In genomic region chr20:18719426-18719825, GRCh38 we compare ENCODE assay signal across 23 cellular contexts.
DNase-seq lines count a peak whose midpoint lies in the region; ATAC-seq and TF ChIP-seq lines count a peak whose summit lies in the region.
"Had no signal": no experiment of that assay in that cellular context is flagged by ENCODE, and none has a peak within 500 bp of the region (broad histone marks: within the 10 kb centered on the region; RNA-seq: fewer than 3 reads in every experiment).

No MANE protein-coding gene starts in this region.

- H3K4me1 ChIP-seq in SK-N-SH (ENCODE audit: control insufficient read depth in 1 of 2, insufficient read depth in 2 of 2, low read depth in 1 of 2, low read length in 1 of 2) (peaks cover 0 to 6% of the 10 kb centered on the region in 2 experiments; a peak in 1 of 4 replicates), smooth muscle cell (ENCODE audit: low read depth) (no peaks in the 10 kb centered on the region)

- H3K4me3 ChIP-seq in SK-N-SH (ENCODE audit: low read depth in 2 of 2, low read length in 1 of 2) (no peak overlapping the region), fibroblast of villous mesenchyme (ENCODE audit: low read depth, low read length) (no peak overlapping the region), smooth muscle cell (no peak overlapping the region)
- H3K4me3 ChIP-seq: body of pancreas, left ventricle myocardium inferior had no signal

- H4K20me1 ChIP-seq in SK-N-SH (ENCODE audit: insufficient read depth) (no peaks in the 10 kb centered on the region), smooth muscle cell (ENCODE audit: low read depth) (no peaks in the 10 kb centered on the region)

- H3K27ac ChIP-seq in SK-N-SH (ENCODE audit: low read depth in 2 of 2, low read length in 1 of 2): no peak overlapping the region
- H3K27ac ChIP-seq in smooth muscle cell (ENCODE audit: low read depth): no peak overlapping the region
- H3K27ac ChIP-seq: body of pancreas, C4-2B, left ventricle myocardium inferior had no signal

- no peaks in the 10 kb centered on the region for H3K9me2 ChIP-seq in SK-N-SH

- CTCF ChIA-PET in SK-N-SH (lab: Yijun Ruan, JAX): no interaction called here

- DNase-seq in SK-N-SH (no peak), amniotic epithelial cell (ENCODE audit: low read depth) (peak; percentile 75), fibroblast of villous mesenchyme (ENCODE audit: low read depth) (peak; percentile 48), smooth muscle cell (lab: John Stamatoyannopoulos, UW; ENCODE audit: unreplicated experiment) (no peak), RKO (ENCODE audit: low spot score) (no peak)
- DNase-seq: 8988T; activated CD8-positive, alpha-beta T cell treated with anti-CD3 and anti-CD28 coated beads for 36 hours; activated naive CD4-positive, alpha-beta T cell treated with anti-CD3 and anti-CD28 coated beads, Interleukin-2, amount 10 ng/mL, durations not matched to agents 7 days and 5 days; activated T-cell treated with anti-CD3 and anti-CD28 coated beads, Interleukin-2, amount 50 U/mL, for 1 hour; body of pancreas; left ventricle myocardium inferior; NCI-H1417 treated with DMSO at 0.1 percent for 48 hours; NCI-H2171; NCI-H69; nucleus accumbens; SHP77; stimulated activated CD4-positive, alpha-beta T cell treated with anti-CD3 and anti-CD28 coated beads, Interleukin-12 subunit alpha, Interleukin-12 subunit beta, amount 100 ng/mL, for 4 hours; substantia nigra; T-helper 17 cell had no signal

- POLR2A ChIA-PET in SK-N-SH (lab: Yijun Ruan, JAX): no interaction called here

- H3K4me2 ChIP-seq in SK-N-SH: no peak overlapping the region
- peak overlapping the region; percentile 6 for H3K4me2 ChIP-seq in smooth muscle cell

- H3K79me2 ChIP-seq in SK-N-SH (ENCODE audit: insufficient read depth) (no peaks in the 10 kb centered on the region), smooth muscle cell (ENCODE audit: low read depth) (no peaks in the 10 kb centered on the region)

- TF ChIP-seq EP300 in SK-N-SH (IDR thresholded peaks at IDR 0.05; ENCODE audit: borderline replicate concordance in 1 of 2, low read depth in 1 of 2, low read length in 1 of 2): no peak

- no peak for TF ChIP-seq RAD21 in SK-N-SH (IDR thresholded peaks at IDR 0.05; ENCODE audit: low read length)

- H3F3A ChIP-seq in SK-N-SH (replicated peaks; ENCODE audit: insufficient read depth): peaks cover 3% of the 10 kb centered on the region
- H3F3A ChIP-seq in smooth muscle cell (ENCODE audit: low read depth): no peaks in the 10 kb centered on the region

- TF ChIP-seq CTCF in SK-N-SH (IDR thresholded peaks at IDR 0.05) (no peak), fibroblast of villous mesenchyme (IDR thresholded peaks at IDR 0.05; ENCODE audit: insufficient read depth, low read depth, low read length) (no peak), smooth muscle cell (IDR thresholded peaks at IDR 0.05; ENCODE audit: borderline replicate concordance, insufficient read depth, poor library complexity, severe bottlenecking) (no peak)

- H3K9me3 ChIP-seq in SK-N-SH: no peaks in the 10 kb centered on the region
- H3K9me3 ChIP-seq in smooth muscle cell (replicated peaks; ENCODE audit: low read depth): no peaks in the 10 kb centered on the region
- H3K9me3 ChIP-seq: body of pancreas had no signal

- WGBS in SK-N-SH (ENCODE audit: low lambda C conversion rate): 93% methylated on average over 3 of the region's 3 CpGs
- WGBS in smooth muscle cell (ENCODE audit: low lambda C conversion rate): 13% methylated on average over 3 of the region's 3 CpGs

- H3K36me3 ChIP-seq in SK-N-SH (replicated peaks in 1 of 2; ENCODE audit: control insufficient read depth in 1 of 2, insufficient read depth in 2 of 2, low read length in 1 of 2) (no peaks in the 10 kb centered on the region), smooth muscle cell (ENCODE audit: low read depth) (no peaks in the 10 kb centered on the region)
- H3K36me3 ChIP-seq: left ventricle myocardium inferior had no signal

- no peak overlapping the region for H3K9ac ChIP-seq in SK-N-SH
- no peak overlapping the region for H3K9ac ChIP-seq in smooth muscle cell (ENCODE audit: low read depth)

- H2AFZ ChIP-seq in SK-N-SH (ENCODE audit: low read depth): no peak overlapping the region
- no peak overlapping the region for H2AFZ ChIP-seq in smooth muscle cell (ENCODE audit: low read depth)

- no peak for ATAC-seq in SK-N-SH treated with all-trans-retinoic acid at 6 μM for 48 hours
- no peak for ATAC-seq in HG03095 (IDR thresholded peaks at IDR 0.05; ENCODE audit: unreplicated experiment)
- no peak for ATAC-seq in GM19455 (IDR thresholded peaks at IDR 0.05; ENCODE audit: unreplicated experiment)
- ATAC-seq: activated CD8-positive, alpha-beta T cell treated with anti-CD3 and anti-CD28 coated beads for 36 hours; body of pancreas; T-helper 17 cell had no signal

- no peaks in the 10 kb centered on the region for H3K27me3 ChIP-seq in SK-N-SH (ENCODE audit: insufficient read depth)
- no peaks in the 10 kb centered on the region for H3K27me3 ChIP-seq in smooth muscle cell (ENCODE audit: low read depth)
- H3K27me3 ChIP-seq: body of pancreas had no signal

TF ChIP-seq in SK-N-SH, 30 proteins besides CTCF, POLR2A, EP300 and RAD21:
- 0 out of 2 replicates have a peak, but pooled peaks have one; percentile 16 for TF ChIP-seq MXI1 (IDR thresholded peaks at IDR 0.05; ENCODE audit: low read depth, low read length)
- 0 out of 2 replicates have a peak, but pooled peaks have one; percentile 21 for TF ChIP-seq TCF12 (IDR thresholded peaks at IDR 0.05)
- TF ChIP-seq MEF2A (IDR thresholded peaks at IDR 0.05; ENCODE audit: borderline replicate concordance, low read depth): no peak

TF ChIP-seq in SK-N-SH treated with all-trans-retinoic acid at 6 μM for 48 hours, 23 proteins besides CTCF, POLR2A, EP300 and RAD21:
- TF ChIP-seq ZC3H10 (CRISPR knock-in tag; IDR thresholded peaks at IDR 0.05): no peak
- no peak for TF ChIP-seq TCF4 (CRISPR knock-in tag; IDR thresholded peaks at IDR 0.05; ENCODE audit: borderline replicate concordance)
- no peak for TF ChIP-seq PPARA (CRISPR knock-in tag; IDR thresholded peaks at IDR 0.05; ENCODE audit: borderline replicate concordance)
TF ChIP-seq in SK-N-SH treated with all-trans-retinoic acid at 6 μM for 48 hours: peak in this region for 0.

Comparison
In these comparisons a context has a peak if more than half of its experiments do, and no peak if none do; other contexts are left out.
1. DNase-seq: peak in amniotic epithelial cell (single experiment) and fibroblast of villous mesenchyme (single experiment); none in SK-N-SH (single experiment), smooth muscle cell (single experiment) and RKO (single experiment).